ENCODE assay signal across 1 cellular context in genomic region chr15:40543631-40544294, GRCh38.
TF ChIP-seq lines count a peak whose summit lies in the region.

No MANE protein-coding gene starts in this region.

TF ChIP-seq in HepG2, 621 proteins besides CTCF, POLR2A, EP300 and RAD21:
- TF ChIP-seq SMAD1 (CRISPR knock-in tag; IDR thresholded peaks at IDR 0.05; ENCODE audit: borderline replicate concordance, low read depth), result no peak
- TF ChIP-seq MZF1 (CRISPR knock-in tag; IDR thresholded peaks at IDR 0.05; ENCODE audit: borderline replicate concordance), result no peak
- no peak for TF ChIP-seq ZNF891 (CRISPR knock-in tag; IDR thresholded peaks at IDR 0.05)
- TF ChIP-seq CHCHD3 (CRISPR knock-in tag; IDR thresholded peaks at IDR 0.05), result no peak
- no peak for TF ChIP-seq ELF3 (CRISPR knock-in tag; IDR thresholded peaks at IDR 0.05)
- TF ChIP-seq DDIT3 (CRISPR knock-in tag; IDR thresholded peaks at IDR 0.05), result no peak
- TF ChIP-seq NR2F1 (CRISPR knock-in tag; IDR thresholded peaks at IDR 0.05), result no peak
- no peak for TF ChIP-seq SSRP1 (CRISPR knock-in tag; IDR thresholded peaks at IDR 0.05)
- TF ChIP-seq YEATS4 (CRISPR knock-in tag; IDR thresholded peaks at IDR 0.05; ENCODE audit: borderline replicate concordance), result no peak
- TF ChIP-seq SOX5 (CRISPR knock-in tag; IDR thresholded peaks at IDR 0.05; ENCODE audit: borderline replicate concordance), result no peak
- no peak for TF ChIP-seq SNAPC4 (CRISPR knock-in tag; IDR thresholded peaks at IDR 0.05)
- TF ChIP-seq ELK4 (CRISPR knock-in tag; IDR thresholded peaks at IDR 0.05; ENCODE audit: borderline replicate concordance), result no peak
- no peak for TF ChIP-seq ZNF569 (CRISPR knock-in tag; IDR thresholded peaks at IDR 0.05; ENCODE audit: borderline replicate concordance)
- no peak for TF ChIP-seq ZFP1 (CRISPR knock-in tag; IDR thresholded peaks at IDR 0.05)
- no peak for TF ChIP-seq RFX5 (IDR thresholded peaks at IDR 0.05; ENCODE audit: low read depth, low read length)
- no peak for TF ChIP-seq GTF3A (CRISPR knock-in tag; conservative IDR thresholded peaks at IDR 0.05)
- no peak for TF ChIP-seq ZNF574 (CRISPR knock-in tag; IDR thresholded peaks at IDR 0.05)
- TF ChIP-seq PAX8 (CRISPR knock-in tag; IDR thresholded peaks at IDR 0.05; ENCODE audit: borderline replicate concordance), result no peak
- no peak for TF ChIP-seq ZNF740 (CRISPR knock-in tag; IDR thresholded peaks at IDR 0.05)
TF ChIP-seq in HepG2: peak in this region for 0.
